ENCODE assay signal across 8 cellular contexts in the genomic region with DNA sequence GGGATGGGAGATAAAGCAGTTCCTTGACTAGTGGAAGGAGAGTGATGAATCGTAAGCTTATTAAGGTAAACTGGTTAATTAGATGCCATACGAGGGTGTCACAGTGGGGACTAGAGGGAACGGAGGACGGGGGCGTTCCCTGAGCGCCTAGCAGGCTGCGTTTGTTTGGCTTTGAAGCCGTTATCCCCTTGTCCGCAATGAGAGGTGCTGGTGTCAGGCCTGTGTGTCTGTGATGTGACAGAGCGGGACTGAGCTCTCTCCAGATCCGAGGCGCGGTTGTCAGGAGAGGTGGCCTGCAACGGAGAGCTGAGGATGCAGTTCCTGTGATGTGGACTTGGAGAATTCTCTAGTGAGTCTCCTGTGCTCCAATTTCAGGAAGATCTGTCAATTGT.
DNase-seq lines count a peak whose midpoint lies in the region; ATAC-seq and TF ChIP-seq lines count a peak whose summit lies in the region.

No MANE protein-coding gene starts in this region.

- peak; percentile 61 for DNase-seq in GM23338 (ENCODE audit: low spot score)
- no peak for DNase-seq in PC-3
- peak in 24 of 42 donors; percentile 3 to 45 (median 14) for DNase-seq in head of caudate nucleus
- peak; percentile 64 for DNase-seq in retina
- no peak for DNase-seq in mucosa of gallbladder (ENCODE audit: low spot score)
- no peak for DNase-seq in NCI-H2029 (lab: John Stamatoyannopoulos, UW)
- no peak for DNase-seq in globus pallidus (ENCODE audit: low spot score)

- H3K4me1 Mint-ChIP-seq in GM23338 = peaks cover 14% of the 10 kb centered on the region

- H3K79me2 ChIP-seq in GM23338 (replicated peaks; ENCODE audit: insufficient read depth) (no peaks in the 10 kb centered on the region), PC-3 (ENCODE audit: low read length) (no peaks in the 10 kb centered on the region)

- CTCF ChIA-PET in PC-3 (lab: Charles Lee) = interaction anchor here (0.5 kb wide), 1 partner anchor 153 kb away, joined by 3 read pairs; no protein-coding TSS in a partner anchor

- H3K27ac Mint-ChIP-seq in GM23338 = no peak overlapping the region

- H2AFZ ChIP-seq in GM23338 (peak overlapping the region; percentile 99), PC-3 (ENCODE audit: low read length) (peak overlapping the region; percentile 100)

- no peaks in the 10 kb centered on the region for H3K9me3 ChIP-seq in PC-3 (ENCODE audit: low read length)

- H4K20me1 ChIP-seq in GM23338 (replicated peaks; ENCODE audit: insufficient read depth) = no peaks in the 10 kb centered on the region
- H4K20me1 ChIP-seq in PC-3 (ENCODE audit: low read length) = no peaks in the 10 kb centered on the region

- peaks cover 48% of the 10 kb centered on the region for H3K27me3 ChIP-seq in GM23338 (ENCODE audit: insufficient read depth)
- H3K27me3 ChIP-seq in PC-3 (ENCODE audit: low read length) = no peaks in the 10 kb centered on the region

- H3K4me2 ChIP-seq in GM23338 = peak overlapping the region; percentile 90
- peak overlapping the region; percentile 97 for H3K4me2 ChIP-seq in PC-3 (ENCODE audit: low read length)

- no peak overlapping the region for H3K27ac ChIP-seq in GM23338 (ENCODE audit: low read depth)
- no peak overlapping the region for H3K27ac ChIP-seq in PC-3 (ENCODE audit: low read length)

- intact Hi-C loops in PC-3 (cut with micrococcal nuclease) (loop anchor here (2.0 to 5.0 kb wide), 5 partner anchors 47 to 257 kb away; no protein-coding TSS in a partner anchor), head of caudate nucleus (cut with DNase I) (no loop called here)

- H3K36me3 Mint-ChIP-seq in GM23338 (ENCODE audit: low read depth) = no peaks in the 10 kb centered on the region

- POLR2A ChIA-PET in PC-3 (lab: Charles Lee; ENCODE audit: unreplicated experiment) = no interaction called here

- H3F3A ChIP-seq in GM23338 (replicated peaks; ENCODE audit: low read depth) = no peaks in the 10 kb centered on the region
- H3F3A ChIP-seq in PC-3 (ENCODE audit: low read length, unreplicated experiment) = no peaks in the 10 kb centered on the region

- H3K9me2 ChIP-seq in GM23338 (ENCODE audit: insufficient read depth) = no peaks in the 10 kb centered on the region
- no peaks in the 10 kb centered on the region for H3K9me2 ChIP-seq in PC-3 (replicated peaks; ENCODE audit: low read length)

- BruUV-seq in PC-3 (replicated peaks; lab: Mats Ljungman, UMichigan) = no TSS peak

- TF ChIP-seq CTCF in GM23338 (conservative IDR thresholded peaks at IDR 0.05; ENCODE audit: low read depth in 2 of 2) (no peak), PC-3 (conservative IDR thresholded peaks at IDR 0.05; ENCODE audit: low read depth, low read length) (no peak)

- H3K27me3 Mint-ChIP-seq in GM23338 (ENCODE audit: insufficient read depth, low read depth, poor library complexity) = peaks cover 28% of the 10 kb centered on the region

- H3K9me3 Mint-ChIP-seq in GM23338 = no peaks in the 10 kb centered on the region

- no peaks in the 10 kb centered on the region for H3K36me3 ChIP-seq in GM23338 (ENCODE audit: insufficient read depth)
- H3K36me3 ChIP-seq in PC-3 (ENCODE audit: low read depth, low read length) = no peaks in the 10 kb centered on the region

- H3K4me1 ChIP-seq in GM23338 (ENCODE audit: insufficient read depth) (peaks cover 8% of the 10 kb centered on the region; the same call in 1 of the 2 replicates), PC-3 (ENCODE audit: insufficient read depth, low read length) (no peaks in the 10 kb centered on the region; the same call in 1 of the 2 replicates)

- H3K4me3 Mint-ChIP-seq in GM23338 = peak overlapping the region; percentile 88

- H3K4me3 ChIP-seq in GM23338 = peak overlapping the region; percentile 79
- peak overlapping the region; percentile 95 for H3K4me3 ChIP-seq in PC-3 (ENCODE audit: low read length)

- ATAC-seq in GM23338 (peak; percentile 59), PC-3 (no peak; the same call in 1 of the 2 replicates), HG02678 (IDR thresholded peaks at IDR 0.05; ENCODE audit: unreplicated experiment) (no peak)

- no peak overlapping the region for H3K9ac ChIP-seq in PC-3 (ENCODE audit: low read length)

TF ChIP-seq in GM23338, 12 proteins besides CTCF, POLR2A, EP300 and RAD21 (continues in another document):
- TF ChIP-seq ZNF331 (CRISPR knock-in tag; IDR thresholded peaks at IDR 0.05; ENCODE audit: low read depth) = no peak
- TF ChIP-seq, protein P1, sequence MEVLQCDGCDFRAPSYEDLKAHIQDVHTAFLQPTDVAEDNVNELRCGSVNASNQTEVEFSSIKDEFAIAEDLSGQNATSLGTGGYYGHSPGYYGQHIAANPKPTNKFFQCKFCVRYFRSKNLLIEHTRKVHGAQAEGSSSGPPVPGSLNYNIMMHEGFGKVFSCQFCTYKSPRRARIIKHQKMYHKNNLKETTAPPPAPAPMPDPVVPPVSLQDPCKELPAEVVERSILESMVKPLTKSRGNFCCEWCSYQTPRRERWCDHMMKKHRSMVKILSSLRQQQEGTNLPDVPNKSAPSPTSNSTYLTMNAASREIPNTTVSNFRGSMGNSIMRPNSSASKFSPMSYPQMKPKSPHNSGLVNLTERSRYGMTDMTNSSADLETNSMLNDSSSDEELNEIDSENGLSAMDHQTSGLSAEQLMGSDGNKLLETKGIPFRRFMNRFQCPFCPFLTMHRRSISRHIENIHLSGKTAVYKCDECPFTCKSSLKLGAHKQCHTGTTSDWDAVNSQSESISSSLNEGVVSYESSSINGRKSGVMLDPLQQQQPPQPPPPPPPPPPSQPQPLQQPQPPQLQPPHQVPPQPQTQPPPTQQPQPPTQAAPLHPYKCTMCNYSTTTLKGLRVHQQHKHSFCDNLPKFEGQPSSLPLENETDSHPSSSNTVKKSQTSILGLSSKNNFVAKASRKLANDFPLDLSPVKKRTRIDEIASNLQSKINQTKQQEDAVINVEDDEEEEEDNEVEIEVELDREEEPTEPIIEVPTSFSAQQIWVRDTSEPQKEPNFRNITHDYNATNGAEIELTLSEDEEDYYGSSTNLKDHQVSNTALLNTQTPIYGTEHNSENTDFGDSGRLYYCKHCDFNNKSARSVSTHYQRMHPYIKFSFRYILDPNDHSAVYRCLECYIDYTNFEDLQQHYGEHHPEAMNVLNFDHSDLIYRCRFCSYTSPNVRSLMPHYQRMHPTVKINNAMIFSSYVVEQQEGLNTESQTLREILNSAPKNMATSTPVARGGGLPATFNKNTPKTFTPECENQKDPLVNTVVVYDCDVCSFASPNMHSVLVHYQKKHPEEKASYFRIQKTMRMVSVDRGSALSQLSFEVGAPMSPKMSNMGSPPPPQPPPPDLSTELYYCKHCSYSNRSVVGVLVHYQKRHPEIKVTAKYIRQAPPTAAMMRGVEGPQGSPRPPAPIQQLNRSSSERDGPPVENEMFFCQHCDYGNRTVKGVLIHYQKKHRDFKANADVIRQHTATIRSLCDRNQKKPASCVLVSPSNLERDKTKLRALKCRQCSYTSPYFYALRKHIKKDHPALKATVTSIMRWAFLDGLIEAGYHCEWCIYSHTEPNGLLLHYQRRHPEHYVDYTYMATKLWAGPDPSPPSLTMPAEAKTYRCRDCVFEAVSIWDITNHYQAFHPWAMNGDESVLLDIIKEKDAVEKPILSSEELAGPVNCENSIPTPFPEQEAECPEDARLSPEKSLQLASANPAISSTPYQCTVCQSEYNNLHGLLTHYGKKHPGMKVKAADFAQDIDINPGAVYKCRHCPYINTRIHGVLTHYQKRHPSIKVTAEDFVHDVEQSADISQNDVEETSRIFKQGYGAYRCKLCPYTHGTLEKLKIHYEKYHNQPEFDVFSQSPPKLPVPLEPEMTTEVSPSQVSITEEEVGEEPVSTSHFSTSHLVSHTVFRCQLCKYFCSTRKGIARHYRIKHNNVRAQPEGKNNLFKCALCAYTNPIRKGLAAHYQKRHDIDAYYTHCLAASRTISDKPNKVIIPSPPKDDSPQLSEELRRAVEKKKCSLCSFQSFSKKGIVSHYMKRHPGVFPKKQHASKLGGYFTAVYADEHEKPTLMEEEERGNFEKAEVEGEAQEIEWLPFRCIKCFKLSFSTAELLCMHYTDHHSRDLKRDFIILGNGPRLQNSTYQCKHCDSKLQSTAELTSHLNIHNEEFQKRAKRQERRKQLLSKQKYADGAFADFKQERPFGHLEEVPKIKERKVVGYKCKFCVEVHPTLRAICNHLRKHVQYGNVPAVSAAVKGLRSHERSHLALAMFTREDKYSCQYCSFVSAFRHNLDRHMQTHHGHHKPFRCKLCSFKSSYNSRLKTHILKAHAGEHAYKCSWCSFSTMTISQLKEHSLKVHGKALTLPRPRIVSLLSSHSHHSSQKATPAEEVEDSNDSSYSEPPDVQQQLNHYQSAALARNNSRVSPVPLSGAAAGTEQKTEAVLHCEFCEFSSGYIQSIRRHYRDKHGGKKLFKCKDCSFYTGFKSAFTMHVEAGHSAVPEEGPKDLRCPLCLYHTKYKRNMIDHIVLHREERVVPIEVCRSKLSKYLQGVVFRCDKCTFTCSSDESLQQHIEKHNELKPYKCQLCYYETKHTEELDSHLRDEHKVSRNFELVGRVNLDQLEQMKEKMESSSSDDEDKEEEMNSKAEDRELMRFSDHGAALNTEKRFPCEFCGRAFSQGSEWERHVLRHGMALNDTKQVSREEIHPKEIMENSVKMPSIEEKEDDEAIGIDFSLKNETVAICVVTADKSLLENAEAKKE (CRISPR knock-in tag; IDR thresholded peaks at IDR 0.05) = no peak
- TF ChIP-seq ZNF114 (CRISPR knock-in tag; IDR thresholded peaks at IDR 0.05) = no peak
- TF ChIP-seq JUNB (IDR thresholded peaks at IDR 0.05; ENCODE audit: unreplicated experiment) = no peak
- TF ChIP-seq, protein P2, sequence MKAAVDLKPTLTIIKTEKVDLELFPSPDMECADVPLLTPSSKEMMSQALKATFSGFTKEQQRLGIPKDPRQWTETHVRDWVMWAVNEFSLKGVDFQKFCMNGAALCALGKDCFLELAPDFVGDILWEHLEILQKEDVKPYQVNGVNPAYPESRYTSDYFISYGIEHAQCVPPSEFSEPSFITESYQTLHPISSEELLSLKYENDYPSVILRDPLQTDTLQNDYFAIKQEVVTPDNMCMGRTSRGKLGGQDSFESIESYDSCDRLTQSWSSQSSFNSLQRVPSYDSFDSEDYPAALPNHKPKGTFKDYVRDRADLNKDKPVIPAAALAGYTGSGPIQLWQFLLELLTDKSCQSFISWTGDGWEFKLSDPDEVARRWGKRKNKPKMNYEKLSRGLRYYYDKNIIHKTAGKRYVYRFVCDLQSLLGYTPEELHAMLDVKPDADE (IDR thresholded peaks at IDR 0.05) = no peak
- TF ChIP-seq EZH2 (IDR thresholded peaks at IDR 0.05; ENCODE audit: low read depth, unreplicated experiment) = no peak
- no peak for TF ChIP-seq EZH2phosphoT487 (IDR thresholded peaks at IDR 0.05; ENCODE audit: unreplicated experiment)
- TF ChIP-seq POLR2AphosphoS5 (IDR thresholded peaks at IDR 0.05; ENCODE audit: low read depth) = no peak
- no peak for TF ChIP-seq NANOG (IDR thresholded peaks at IDR 0.05; ENCODE audit: borderline replicate concordance)

Comparison
In these comparisons a context has a peak if more than half of its experiments do, and no peak if none do; other contexts are left out.
1. DNase-seq: peak in GM23338 (single experiment), head of caudate nucleus (24 of 42) and retina (single experiment); none in PC-3 (single experiment), mucosa of gallbladder (single experiment), NCI-H2029 (single experiment) and globus pallidus (single experiment).